ENCODE assay signal across 1 cellular context in the genomic region with DNA sequence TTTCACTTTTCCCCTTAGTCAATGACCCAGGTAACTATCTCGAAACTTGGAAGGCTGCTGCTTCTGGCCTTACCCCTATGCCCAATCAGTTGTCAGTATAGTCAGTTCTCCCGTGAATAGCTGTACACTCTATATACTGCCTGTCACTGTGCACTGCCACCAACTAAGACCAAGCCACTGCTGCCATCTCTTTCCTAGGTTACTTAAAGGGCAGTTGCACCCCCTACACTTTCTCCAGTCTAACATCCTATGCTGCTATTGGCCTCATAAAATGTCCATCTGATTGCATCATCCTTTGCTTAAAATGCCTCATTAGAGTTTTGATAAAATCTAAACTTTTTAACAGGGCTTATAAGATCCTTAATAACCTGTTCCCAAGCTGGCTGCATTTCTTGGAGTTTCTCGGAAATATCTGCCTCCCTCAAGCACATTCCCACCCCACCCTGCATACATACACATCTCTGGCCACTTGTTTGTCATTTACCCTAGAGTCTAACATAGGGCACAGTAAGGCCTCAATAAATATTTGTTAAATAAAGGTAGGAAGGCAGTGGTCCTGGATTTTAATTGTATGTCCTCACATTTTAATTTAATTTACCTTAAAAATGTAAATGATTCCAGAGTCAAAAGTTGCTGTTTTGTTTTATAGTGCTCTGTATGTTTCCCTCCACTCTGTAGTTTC.
TF ChIP-seq lines count a peak whose summit lies in the region.

No MANE protein-coding gene starts in this region.

TF ChIP-seq in GM23338, 12 proteins besides CTCF, POLR2A, EP300 and RAD21 (continued from another document):
- TF ChIP-seq, protein P1, sequence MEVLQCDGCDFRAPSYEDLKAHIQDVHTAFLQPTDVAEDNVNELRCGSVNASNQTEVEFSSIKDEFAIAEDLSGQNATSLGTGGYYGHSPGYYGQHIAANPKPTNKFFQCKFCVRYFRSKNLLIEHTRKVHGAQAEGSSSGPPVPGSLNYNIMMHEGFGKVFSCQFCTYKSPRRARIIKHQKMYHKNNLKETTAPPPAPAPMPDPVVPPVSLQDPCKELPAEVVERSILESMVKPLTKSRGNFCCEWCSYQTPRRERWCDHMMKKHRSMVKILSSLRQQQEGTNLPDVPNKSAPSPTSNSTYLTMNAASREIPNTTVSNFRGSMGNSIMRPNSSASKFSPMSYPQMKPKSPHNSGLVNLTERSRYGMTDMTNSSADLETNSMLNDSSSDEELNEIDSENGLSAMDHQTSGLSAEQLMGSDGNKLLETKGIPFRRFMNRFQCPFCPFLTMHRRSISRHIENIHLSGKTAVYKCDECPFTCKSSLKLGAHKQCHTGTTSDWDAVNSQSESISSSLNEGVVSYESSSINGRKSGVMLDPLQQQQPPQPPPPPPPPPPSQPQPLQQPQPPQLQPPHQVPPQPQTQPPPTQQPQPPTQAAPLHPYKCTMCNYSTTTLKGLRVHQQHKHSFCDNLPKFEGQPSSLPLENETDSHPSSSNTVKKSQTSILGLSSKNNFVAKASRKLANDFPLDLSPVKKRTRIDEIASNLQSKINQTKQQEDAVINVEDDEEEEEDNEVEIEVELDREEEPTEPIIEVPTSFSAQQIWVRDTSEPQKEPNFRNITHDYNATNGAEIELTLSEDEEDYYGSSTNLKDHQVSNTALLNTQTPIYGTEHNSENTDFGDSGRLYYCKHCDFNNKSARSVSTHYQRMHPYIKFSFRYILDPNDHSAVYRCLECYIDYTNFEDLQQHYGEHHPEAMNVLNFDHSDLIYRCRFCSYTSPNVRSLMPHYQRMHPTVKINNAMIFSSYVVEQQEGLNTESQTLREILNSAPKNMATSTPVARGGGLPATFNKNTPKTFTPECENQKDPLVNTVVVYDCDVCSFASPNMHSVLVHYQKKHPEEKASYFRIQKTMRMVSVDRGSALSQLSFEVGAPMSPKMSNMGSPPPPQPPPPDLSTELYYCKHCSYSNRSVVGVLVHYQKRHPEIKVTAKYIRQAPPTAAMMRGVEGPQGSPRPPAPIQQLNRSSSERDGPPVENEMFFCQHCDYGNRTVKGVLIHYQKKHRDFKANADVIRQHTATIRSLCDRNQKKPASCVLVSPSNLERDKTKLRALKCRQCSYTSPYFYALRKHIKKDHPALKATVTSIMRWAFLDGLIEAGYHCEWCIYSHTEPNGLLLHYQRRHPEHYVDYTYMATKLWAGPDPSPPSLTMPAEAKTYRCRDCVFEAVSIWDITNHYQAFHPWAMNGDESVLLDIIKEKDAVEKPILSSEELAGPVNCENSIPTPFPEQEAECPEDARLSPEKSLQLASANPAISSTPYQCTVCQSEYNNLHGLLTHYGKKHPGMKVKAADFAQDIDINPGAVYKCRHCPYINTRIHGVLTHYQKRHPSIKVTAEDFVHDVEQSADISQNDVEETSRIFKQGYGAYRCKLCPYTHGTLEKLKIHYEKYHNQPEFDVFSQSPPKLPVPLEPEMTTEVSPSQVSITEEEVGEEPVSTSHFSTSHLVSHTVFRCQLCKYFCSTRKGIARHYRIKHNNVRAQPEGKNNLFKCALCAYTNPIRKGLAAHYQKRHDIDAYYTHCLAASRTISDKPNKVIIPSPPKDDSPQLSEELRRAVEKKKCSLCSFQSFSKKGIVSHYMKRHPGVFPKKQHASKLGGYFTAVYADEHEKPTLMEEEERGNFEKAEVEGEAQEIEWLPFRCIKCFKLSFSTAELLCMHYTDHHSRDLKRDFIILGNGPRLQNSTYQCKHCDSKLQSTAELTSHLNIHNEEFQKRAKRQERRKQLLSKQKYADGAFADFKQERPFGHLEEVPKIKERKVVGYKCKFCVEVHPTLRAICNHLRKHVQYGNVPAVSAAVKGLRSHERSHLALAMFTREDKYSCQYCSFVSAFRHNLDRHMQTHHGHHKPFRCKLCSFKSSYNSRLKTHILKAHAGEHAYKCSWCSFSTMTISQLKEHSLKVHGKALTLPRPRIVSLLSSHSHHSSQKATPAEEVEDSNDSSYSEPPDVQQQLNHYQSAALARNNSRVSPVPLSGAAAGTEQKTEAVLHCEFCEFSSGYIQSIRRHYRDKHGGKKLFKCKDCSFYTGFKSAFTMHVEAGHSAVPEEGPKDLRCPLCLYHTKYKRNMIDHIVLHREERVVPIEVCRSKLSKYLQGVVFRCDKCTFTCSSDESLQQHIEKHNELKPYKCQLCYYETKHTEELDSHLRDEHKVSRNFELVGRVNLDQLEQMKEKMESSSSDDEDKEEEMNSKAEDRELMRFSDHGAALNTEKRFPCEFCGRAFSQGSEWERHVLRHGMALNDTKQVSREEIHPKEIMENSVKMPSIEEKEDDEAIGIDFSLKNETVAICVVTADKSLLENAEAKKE (CRISPR knock-in tag; IDR thresholded peaks at IDR 0.05): no peak
- TF ChIP-seq CREB1 (CRISPR knock-in tag; IDR thresholded peaks at IDR 0.05; ENCODE audit: low read depth) (no peak), NANOG (IDR thresholded peaks at IDR 0.05; ENCODE audit: borderline replicate concordance) (no peak), POLR2AphosphoS5 (IDR thresholded peaks at IDR 0.05; ENCODE audit: low read depth) (no peak), ZNF331 (CRISPR knock-in tag; IDR thresholded peaks at IDR 0.05; ENCODE audit: low read depth) (no peak)
- TF ChIP-seq, protein P2, sequence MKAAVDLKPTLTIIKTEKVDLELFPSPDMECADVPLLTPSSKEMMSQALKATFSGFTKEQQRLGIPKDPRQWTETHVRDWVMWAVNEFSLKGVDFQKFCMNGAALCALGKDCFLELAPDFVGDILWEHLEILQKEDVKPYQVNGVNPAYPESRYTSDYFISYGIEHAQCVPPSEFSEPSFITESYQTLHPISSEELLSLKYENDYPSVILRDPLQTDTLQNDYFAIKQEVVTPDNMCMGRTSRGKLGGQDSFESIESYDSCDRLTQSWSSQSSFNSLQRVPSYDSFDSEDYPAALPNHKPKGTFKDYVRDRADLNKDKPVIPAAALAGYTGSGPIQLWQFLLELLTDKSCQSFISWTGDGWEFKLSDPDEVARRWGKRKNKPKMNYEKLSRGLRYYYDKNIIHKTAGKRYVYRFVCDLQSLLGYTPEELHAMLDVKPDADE (IDR thresholded peaks at IDR 0.05): no peak
- TF ChIP-seq, protein P3, sequence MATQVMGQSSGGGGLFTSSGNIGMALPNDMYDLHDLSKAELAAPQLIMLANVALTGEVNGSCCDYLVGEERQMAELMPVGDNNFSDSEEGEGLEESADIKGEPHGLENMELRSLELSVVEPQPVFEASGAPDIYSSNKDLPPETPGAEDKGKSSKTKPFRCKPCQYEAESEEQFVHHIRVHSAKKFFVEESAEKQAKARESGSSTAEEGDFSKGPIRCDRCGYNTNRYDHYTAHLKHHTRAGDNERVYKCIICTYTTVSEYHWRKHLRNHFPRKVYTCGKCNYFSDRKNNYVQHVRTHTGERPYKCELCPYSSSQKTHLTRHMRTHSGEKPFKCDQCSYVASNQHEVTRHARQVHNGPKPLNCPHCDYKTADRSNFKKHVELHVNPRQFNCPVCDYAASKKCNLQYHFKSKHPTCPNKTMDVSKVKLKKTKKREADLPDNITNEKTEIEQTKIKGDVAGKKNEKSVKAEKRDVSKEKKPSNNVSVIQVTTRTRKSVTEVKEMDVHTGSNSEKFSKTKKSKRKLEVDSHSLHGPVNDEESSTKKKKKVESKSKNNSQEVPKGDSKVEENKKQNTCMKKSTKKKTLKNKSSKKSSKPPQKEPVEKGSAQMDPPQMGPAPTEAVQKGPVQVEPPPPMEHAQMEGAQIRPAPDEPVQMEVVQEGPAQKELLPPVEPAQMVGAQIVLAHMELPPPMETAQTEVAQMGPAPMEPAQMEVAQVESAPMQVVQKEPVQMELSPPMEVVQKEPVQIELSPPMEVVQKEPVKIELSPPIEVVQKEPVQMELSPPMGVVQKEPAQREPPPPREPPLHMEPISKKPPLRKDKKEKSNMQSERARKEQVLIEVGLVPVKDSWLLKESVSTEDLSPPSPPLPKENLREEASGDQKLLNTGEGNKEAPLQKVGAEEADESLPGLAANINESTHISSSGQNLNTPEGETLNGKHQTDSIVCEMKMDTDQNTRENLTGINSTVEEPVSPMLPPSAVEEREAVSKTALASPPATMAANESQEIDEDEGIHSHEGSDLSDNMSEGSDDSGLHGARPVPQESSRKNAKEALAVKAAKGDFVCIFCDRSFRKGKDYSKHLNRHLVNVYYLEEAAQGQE (IDR thresholded peaks at IDR 0.05; ENCODE audit: unreplicated experiment): no peak
